ENCODE assay signal across 28 cellular contexts in genomic region chr10:73506491-73506890, GRCh38. TPM values are rescaled to one million over a fixed set of nuclear protein-coding genes. Genes with fewer than 3 reads are reported as not detected.
DNase-seq lines count a peak whose midpoint lies in the region; ATAC-seq and TF ChIP-seq lines count a peak whose summit lies in the region.
"Had no signal": no experiment of that assay in that cellular context is flagged by ENCODE, and none has a peak within 500 bp of the region (broad histone marks: within the 10 kb centered on the region; RNA-seq: fewer than 3 reads in every experiment).

No MANE protein-coding gene starts in this region.

- ATAC-seq in HG02885 (IDR thresholded peaks at IDR 0.05; ENCODE audit: poor library complexity, unreplicated experiment): no peak
- ATAC-seq: HepG2; left ventricle myocardium superior; naive thymus-derived CD4-positive, alpha-beta T cell; right lobe of liver had no signal

- no peaks in the 10 kb centered on the region for H3K9me3 ChIP-seq in smooth muscle cell (replicated peaks; ENCODE audit: low read depth)
- H3K9me3 ChIP-seq: neutrophil, prostate gland, right lobe of liver, tibial artery had no signal

- no peaks in the 10 kb centered on the region for H3F3A ChIP-seq in smooth muscle cell (ENCODE audit: low read depth)

- TF ChIP-seq CTCF in fibroblast of the aortic adventitia (IDR thresholded peaks at IDR 0.05; ENCODE audit: insufficient read depth, low read length) (no peak), smooth muscle cell (IDR thresholded peaks at IDR 0.05; ENCODE audit: borderline replicate concordance, insufficient read depth, poor library complexity, severe bottlenecking) (no peak)

- no peaks in the 10 kb centered on the region for H3K27me3 ChIP-seq in smooth muscle cell (ENCODE audit: low read depth)
- H3K27me3 ChIP-seq: dorsolateral prefrontal cortex, neutrophil, right lobe of liver, tibial artery had no signal

- H3K4me3 ChIP-seq in fibroblast of the aortic adventitia (ENCODE audit: low read depth, low read length) (no peak overlapping the region), smooth muscle cell (no peak overlapping the region)
- H3K4me3 ChIP-seq: dorsolateral prefrontal cortex, prostate gland, right lobe of liver, tibial artery had no signal

- no peak overlapping the region for H3K9ac ChIP-seq in smooth muscle cell (ENCODE audit: low read depth)

- no peaks in the 10 kb centered on the region for H3K36me3 ChIP-seq in smooth muscle cell (ENCODE audit: low read depth)
- H3K36me3 ChIP-seq: right lobe of liver had no signal

- H2AFZ ChIP-seq in smooth muscle cell (ENCODE audit: low read depth): no peak overlapping the region

- no peaks in the 10 kb centered on the region for H3K4me1 ChIP-seq in smooth muscle cell (ENCODE audit: low read depth)
- H3K4me1 ChIP-seq: prostate gland, right lobe of liver, tibial artery had no signal

- H4K20me1 ChIP-seq in smooth muscle cell (ENCODE audit: low read depth): no peaks in the 10 kb centered on the region

- WGBS in smooth muscle cell (ENCODE audit: low lambda C conversion rate): 98% methylated on average over 1 of the region's 1 CpG

- H3K4me2 ChIP-seq in smooth muscle cell: no peak overlapping the region

- H3K27ac ChIP-seq in smooth muscle cell (ENCODE audit: low read depth): peak overlapping the region; percentile 27
- H3K27ac ChIP-seq: dorsolateral prefrontal cortex, neutrophil, prostate gland, right lobe of liver, tibial artery had no signal

- no peaks in the 10 kb centered on the region for H3K79me2 ChIP-seq in smooth muscle cell (ENCODE audit: low read depth)

- DNase-seq in GM03348 (ENCODE audit: low spot score) (peak; percentile 77), LHCN-M2 (ENCODE audit: low read depth) (peak; percentile 63), fibroblast of the aortic adventitia (ENCODE audit: low read depth) (peak; percentile 40), smooth muscle cell (lab: John Stamatoyannopoulos, UW; ENCODE audit: unreplicated experiment) (no peak), epidermal melanocyte (ENCODE audit: insufficient read length, low spot score) (no peak), ureter (ENCODE audit: low spot score) (no peak)
- DNase-seq: activated CD4-positive, alpha-beta memory T cell treated with anti-CD3 and anti-CD28 coated beads, Interleukin-2, amount 10 ng/mL, durations not matched to agents 7 days and 5 days; activated CD8-positive, alpha-beta memory T cell treated with anti-CD3 and anti-CD28 coated beads, Interleukin-2, amount 50 U/mL, for 4 hours; activated naive CD4-positive, alpha-beta T cell treated with Interleukin-2 at 50 U/mL for 16 hours; DND-41; dorsolateral prefrontal cortex; H9; Kasumi-1; left ventricle myocardium superior; MV-4-11; naive thymus-derived CD4-positive, alpha-beta T cell; NCI-H1436; NCI-H2107; NCI-H748 treated with DMSO at 0.1 percent for 48 hours; right lobe of liver; SHP77; stimulated activated CD4-positive, alpha-beta T cell treated with anti-CD3 and anti-CD28 coated beads, Interleukin-12 subunit alpha, Interleukin-12 subunit beta, amount 100 ng/mL, for 4 hours; stimulated activated CD4-positive, alpha-beta T cell treated with anti-CD3 and anti-CD28 coated beads, Interleukin-4, amount 100 ng/mL, for 1 hour; tibial artery had no signal

RNA-seq across cellular contexts. Expression of gene PPP3CB, which starts 10.7 kb away (rescaled TPM):
- total RNA-seq in LHCN-M2 (2014; rRNA removed) (23.3 and 35.7 TPM in 2 replicates), fibroblast of the aortic adventitia (ENCODE audit: low replicate concordance) (45.5 and 49.2 TPM in 2 replicates), smooth muscle cell (53.0 and 61.9 TPM in 2 replicates), ureter (47.1 TPM)
- 36.5 TPM for polyA plus RNA-seq in LHCN-M2 (2012)
- polyA plus RNA-seq in smooth muscle cell: 14.9 and 15.1 TPM in 2 replicates

Comparison
In these comparisons a context has a peak if more than half of its experiments do, and no peak if none do; other contexts are left out.
1. DNase-seq: peak in GM03348 (single experiment), LHCN-M2 (single experiment) and fibroblast of the aortic adventitia (single experiment); none in smooth muscle cell (single experiment), epidermal melanocyte (single experiment) and ureter (single experiment).